In genomic region chr19:13920940-13921744, GRCh38 we compare ENCODE assay signal across 8 cellular contexts. TPM values are rescaled to one million over a fixed set of nuclear protein-coding genes. Genes with fewer than 3 reads are reported as not detected.
DNase-seq lines count a peak whose midpoint lies in the region; ATAC-seq, FAIRE-seq and TF ChIP-seq lines count a peak whose summit lies in the region.

No MANE protein-coding gene starts in this region.

- H3K79me2 ChIP-seq in astrocyte (ENCODE audit: insufficient read depth, low read length) = no peaks in the 10 kb centered on the region

- H3K4me1 Mint-ChIP-seq in astrocyte (ENCODE audit: low read depth, unreplicated experiment) = no peaks in the 10 kb centered on the region

- no peak overlapping the region for H2AFZ ChIP-seq in astrocyte (ENCODE audit: low read depth, low read length)

- WGBS in prostate gland = 97% methylated on average over 2 of the region's 2 CpGs

- H4K20me1 ChIP-seq in astrocyte (ENCODE audit: insufficient read depth, low read length) = no peaks in the 10 kb centered on the region

- H3K4me1 ChIP-seq in astrocyte (ENCODE audit: insufficient read depth, low read length) = no peaks in the 10 kb centered on the region
- H3K4me1 ChIP-seq in lower lobe of right lung = peaks cover 12% of the 10 kb centered on the region
- H3K4me1 ChIP-seq in prostate gland (replicated peaks) = no peaks in the 10 kb centered on the region

- H3K36me3 ChIP-seq in astrocyte (ENCODE audit: insufficient read depth, low read length) (peaks cover 3% of the 10 kb centered on the region), lower lobe of right lung (peaks cover 88% of the 10 kb centered on the region), prostate gland (peaks cover 3 to 14% of the 10 kb centered on the region in 2 donors)

- intact Hi-C loops in lower lobe of right lung (cut with DNase I) = no loop called here
- intact Hi-C loops in prostate gland (cut with DNase I) = no loop called here

- no peak overlapping the region for H3K9ac ChIP-seq in astrocyte (ENCODE audit: low read length)

- DNase-seq in AG10803 (ENCODE audit: low read depth) = peak; percentile 57
- DNase-seq in GM13977 (ENCODE audit: low spot score) = peak; percentile 78
- peak; percentile 56 for DNase-seq in NCI-H69 (lab: John Stamatoyannopoulos, UW)
- peak; percentile 41 for DNase-seq in astrocyte (ENCODE audit: low read depth)
- DNase-seq in lower lobe of right lung = no peak
- no peak for DNase-seq in prostate gland (ENCODE audit: low spot score)
- DNase-seq in NCI-H146 (lab: John Stamatoyannopoulos, UW) = no peak

- no peaks in the 10 kb centered on the region for H3K27me3 Mint-ChIP-seq in astrocyte (ENCODE audit: low read depth, unreplicated experiment)

- FAIRE-seq in astrocyte (lab: Jason Lieb, UNC) = peak; percentile 5

- TF ChIP-seq CTCF in AG10803 (conservative IDR thresholded peaks at IDR 0.05; ENCODE audit: low read length) (no peak), GM13977 (IDR thresholded peaks at IDR 0.05; ENCODE audit: extremely low read depth, insufficient read depth, missing control alignments) (no peak), astrocyte (IDR thresholded peaks at IDR 0.05; ENCODE audit: insufficient read depth, low read depth, low read length) (no peak), lower lobe of right lung (IDR thresholded peaks at IDR 0.05) (no peak), prostate gland (IDR thresholded peaks at IDR 0.05) (no peak)

- peaks cover 33% of the 10 kb centered on the region for H3K36me3 Mint-ChIP-seq in astrocyte (ENCODE audit: low read depth, unreplicated experiment)

- H3K4me3 ChIP-seq in AG10803 (ENCODE audit: low read length) (no peak overlapping the region), astrocyte (ENCODE audit: insufficient read depth, low read depth, low read length) (no peak overlapping the region), lower lobe of right lung (no peak overlapping the region), prostate gland (no peak overlapping the region)

- no peak overlapping the region for H3K4me3 Mint-ChIP-seq in astrocyte (ENCODE audit: unreplicated experiment)

- H3K27me3 ChIP-seq in astrocyte (ENCODE audit: insufficient read depth, low read length) (no peaks in the 10 kb centered on the region), lower lobe of right lung (ENCODE audit: low read depth) (no peaks in the 10 kb centered on the region), prostate gland (replicated peaks; ENCODE audit: insufficient read depth) (no peaks in the 10 kb centered on the region)

- H3K27ac Mint-ChIP-seq in astrocyte (ENCODE audit: unreplicated experiment) = no peak overlapping the region

- in situ Hi-C loops in GM13977 (cut with MboI; ENCODE audit: low pct_unique_long_range_greater_than_20kb, low sequenced_read_pairs, unreplicated experiment) = no loop called here

- TF ChIP-seq POLR2A in prostate gland (IDR thresholded peaks at IDR 0.05) = no peak

- peak; percentile 34 to 47 for ATAC-seq in lower lobe of right lung
- no peak for ATAC-seq in GM21825 (IDR thresholded peaks at IDR 0.05; ENCODE audit: unreplicated experiment)

- no peaks in the 10 kb centered on the region for H3K9me3 Mint-ChIP-seq in astrocyte (ENCODE audit: unreplicated experiment)

- H3K27ac ChIP-seq in astrocyte (ENCODE audit: low read depth, low read length) = no peak overlapping the region
- H3K27ac ChIP-seq in lower lobe of right lung = no peak overlapping the region
- H3K27ac ChIP-seq in prostate gland = no peak overlapping the region

- no peak overlapping the region for H3K4me2 ChIP-seq in astrocyte (ENCODE audit: low read length)

- H3K9me3 ChIP-seq in astrocyte (ENCODE audit: insufficient read depth, low read depth, low read length) (peaks cover 7% of the 10 kb centered on the region), lower lobe of right lung (no peaks in the 10 kb centered on the region), prostate gland (no peaks in the 10 kb centered on the region)

RNA-seq across cellular contexts. Expression of gene CC2D1A, which starts 15.1 kb away (rescaled TPM):
- total RNA-seq in astrocyte (22.6 and 27.3 TPM in 2 replicates), lower lobe of right lung (32.4 TPM), prostate gland (10 to 100 TPM; 40.9 to 64.8 TPM)

RNA-seq across cellular contexts. Expression of gene BRME1, which starts 15.2 kb away (rescaled TPM):
- 0.68 and 0.91 TPM in 2 replicates for total RNA-seq in astrocyte
- total RNA-seq in lower lobe of right lung = 2.0 TPM
- total RNA-seq in prostate gland = 10 to 100 TPM in 1 of 2 donors, 1 to 10 TPM in 1; 2.0 to 12.6 TPM

RNA-seq across cellular contexts. Expression of gene PODNL1, which starts 17.1 kb away (rescaled TPM):
- total RNA-seq in astrocyte (3.3 and 3.7 TPM in 2 replicates), lower lobe of right lung (2.7 TPM), prostate gland (1 to 10 TPM in 1 of 2 donors, under 1 TPM in 1; 0.50 to 9.1 TPM)

RNA-seq across cellular contexts. Expression of gene DCAF15, which starts 31.2 kb away (rescaled TPM):
- 29.6 and 32.2 TPM in 2 replicates for total RNA-seq in astrocyte
- total RNA-seq in lower lobe of right lung = 28.4 TPM
- total RNA-seq in prostate gland = 10 to 100 TPM; 18.6 to 47.4 TPM

RNA-seq across cellular contexts. Expression of gene NANOS3, which starts 44.2 kb away (rescaled TPM):
- total RNA-seq in astrocyte (1.1 and 2.9 TPM in 2 replicates), lower lobe of right lung (0.68 TPM), prostate gland (1 to 10 TPM in 1 of 2 donors, not detected in 1; 1.5 TPM)

Comparison
In these comparisons a context has a peak if more than half of its experiments do, and no peak if none do; other contexts are left out.
1. DNase-seq: peak in AG10803 (single experiment), GM13977 (single experiment), NCI-H69 (single experiment) and astrocyte (single experiment); none in lower lobe of right lung (single experiment), prostate gland (single experiment) and NCI-H146 (single experiment).